In the genomic region with DNA sequence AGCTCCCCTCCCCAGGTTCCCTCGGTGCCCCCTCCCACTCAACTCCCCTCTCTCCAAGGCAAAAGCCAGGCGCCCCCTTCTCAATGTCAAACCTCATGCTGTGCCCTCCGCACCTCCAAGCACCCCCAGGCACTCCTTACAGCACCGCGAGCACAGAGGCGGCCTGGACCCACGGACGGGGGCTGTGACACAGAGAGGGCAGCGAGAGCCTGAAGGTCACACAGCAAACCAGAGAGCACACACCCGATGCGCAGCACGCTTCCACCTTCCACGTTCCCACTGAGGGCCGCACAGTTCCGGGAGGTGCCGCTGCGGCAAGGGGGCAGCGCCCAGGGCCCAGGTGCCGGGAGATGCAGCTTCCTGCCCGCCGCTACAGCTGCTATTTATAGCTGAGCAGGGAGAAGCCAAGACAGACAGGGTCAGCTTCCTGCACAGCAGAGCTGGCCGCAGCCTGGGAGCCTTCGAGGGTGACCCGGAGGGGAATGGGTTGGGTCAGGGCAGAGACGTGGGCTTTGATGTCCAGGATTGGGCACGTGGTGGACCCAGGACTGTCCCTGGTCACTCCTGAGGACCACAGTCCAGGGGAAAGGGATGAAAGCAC, we compare ENCODE assay signal across 12 cellular contexts. TPM values are rescaled to one million over a fixed set of nuclear protein-coding genes. Genes with fewer than 3 reads are reported as not detected.
DNase-seq lines count a peak whose midpoint lies in the region; ATAC-seq and TF ChIP-seq lines count a peak whose summit lies in the region.
"Had no signal": no experiment of that assay in that cellular context is flagged by ENCODE, and none has a peak within 500 bp of the region (broad histone marks: within the 10 kb centered on the region; RNA-seq: fewer than 3 reads in every experiment).

No MANE protein-coding gene starts in this region.

- H4K91ac ChIP-seq in IMR-90 (ENCODE audit: insufficient read depth, low read depth, low read length): no peak overlapping the region

- dilution Hi-C loops in IMR-90 (cut with HindIII; ENCODE audit: low sequenced_read_pairs, unreplicated experiment): no loop called here

- peak overlapping the region in 9 of 10 donors; percentile 48 to 83 (median 69) for H3K4me3 Mint-ChIP-seq in naive thymus-derived CD8-positive, alpha-beta T cell

- no peak overlapping the region for H2BK15ac ChIP-seq in IMR-90 (ENCODE audit: low read depth, low read length)

- peak overlapping the region in 4 of 10 donors; percentile 41 to 61 (median 45) for H3K27ac Mint-ChIP-seq in naive thymus-derived CD8-positive, alpha-beta T cell

- H3K18ac ChIP-seq in IMR-90 (ENCODE audit: low read depth, low read length): no peak overlapping the region

- H3K27me3 ChIP-seq in BLaER1: no peaks in the 10 kb centered on the region
- no peaks in the 10 kb centered on the region for H3K27me3 ChIP-seq in IMR-90 (ENCODE audit: control insufficient read depth, insufficient read depth, low read length)

- H3K27ac ChIP-seq in BLaER1 (peak overlapping the region; percentile 58), IMR-90 (ENCODE audit: insufficient read depth, low read length) (no peak overlapping the region), coronary artery (no peak overlapping the region)

- no peak overlapping the region for H3K14ac ChIP-seq in IMR-90 (replicated peaks; ENCODE audit: low read depth, low read length)

- H3K36me3 Mint-ChIP-seq in naive thymus-derived CD8-positive, alpha-beta T cell: peaks cover 0 to 3% (median 0%) of the 10 kb centered on the region in 3 donors

- no peak for TF ChIP-seq POLR2A in IMR-90 (IDR thresholded peaks at IDR 0.05; ENCODE audit: low read depth, low read length)

- POLR2A ChIA-PET in IMR-90 (lab: Charles Lee; ENCODE audit: unreplicated experiment): no interaction called here
- POLR2A ChIA-PET in naive thymus-derived CD8-positive, alpha-beta T cell (lab: Charles Lee): interaction anchor here (1.2 to 2.0 kb wide), 3 partner anchors 9 to 13 kb away, joined by 3 to 9 read pairs (median 5); partner anchors contain the start of gene NCOR2

- no TSS peak for BruUV-seq in IMR-90 (replicated peaks; lab: Mats Ljungman, UMichigan)

- no peak overlapping the region for H3K56ac ChIP-seq in IMR-90 (ENCODE audit: extremely low read depth, insufficient read depth, low read length)

- in situ Hi-C loops in IMR-90 (cut with MboI; ENCODE audit: low sequenced_read_pairs): no loop called here

- H3K4me1 Mint-ChIP-seq in naive thymus-derived CD8-positive, alpha-beta T cell: peaks cover 39 to 76% (median 71%) of the 10 kb centered on the region in 4 donors

- no peak for TF ChIP-seq RAD21 in IMR-90 (IDR thresholded peaks at IDR 0.05; ENCODE audit: low read length)

- peaks cover 16 to 93% of the 10 kb centered on the region in 2 experiments for H3K79me1 ChIP-seq in IMR-90 (ENCODE audit: low read depth in 1 of 2, low read length in 2 of 2)

- no peak overlapping the region for H3K23ac ChIP-seq in IMR-90 (ENCODE audit: low read depth, low read length)

- no peak overlapping the region for H4K5ac ChIP-seq in IMR-90 (ENCODE audit: low read depth, low read length)

- ATAC-seq in IMR-90 (ENCODE audit: low read depth) (no peak), SK-N-SH treated with all-trans-retinoic acid at 6 μM for 48 hours (no peak)
- peak; percentile 66 to 73 for ATAC-seq in naive thymus-derived CD8-positive, alpha-beta T cell

- H2AK9ac ChIP-seq in IMR-90 (replicated peaks; ENCODE audit: low read depth, low read length, poor library complexity): no peak overlapping the region

- H3K4me2 ChIP-seq in BLaER1 (peak overlapping the region; percentile 94), IMR-90 (ENCODE audit: low read depth, low read length) (no peak overlapping the region)

- H2AFZ ChIP-seq in IMR-90 (replicated peaks; ENCODE audit: low read length, poor library complexity): no peak overlapping the region

- no peaks in the 10 kb centered on the region for H3K9me3 ChIP-seq in BLaER1
- no peaks in the 10 kb centered on the region for H3K9me3 ChIP-seq in IMR-90 (ENCODE audit: control insufficient read depth, insufficient read depth, low read length)

- H3K36me3 ChIP-seq in BLaER1 (peaks cover 12% of the 10 kb centered on the region; the same call in 1 of the 2 replicates), IMR-90 (ENCODE audit: control insufficient read depth, insufficient read depth, low read length) (no peaks in the 10 kb centered on the region)

- TF ChIP-seq CTCF in IMR-90 (conservative IDR thresholded peaks at IDR 0.05; ENCODE audit: low read depth, low read length): no peak
- TF ChIP-seq CTCF in coronary artery (IDR thresholded peaks at IDR 0.05): no peak

- H3K4ac ChIP-seq in IMR-90 (ENCODE audit: low read depth, low read length): no peak overlapping the region

- H3K9me3 Mint-ChIP-seq in naive thymus-derived CD8-positive, alpha-beta T cell: no peaks in the 10 kb centered on the region

- H3K4me3 ChIP-seq in BLaER1: peak overlapping the region; percentile 50
- no peak overlapping the region for H3K4me3 ChIP-seq in IMR-90 (ENCODE audit: insufficient read depth, low read depth, low read length)
- H3K4me3 ChIP-seq in coronary artery: peak overlapping the region; percentile 31

- 91% methylated on average over 14 of the region's 26 CpGs; no CpG with 5 or more reads in 1 of the 2 experiments for WGBS in IMR-90 (ENCODE audit: extremely low coverage in 2 of 2, insufficient read length in 1 of 2), 2 experiments

- H4K20me1 ChIP-seq in BLaER1 (peaks cover 100% of the 10 kb centered on the region), IMR-90 (ENCODE audit: insufficient read depth, low read length) (peaks cover 100% of the 10 kb centered on the region)

- no peaks in the 10 kb centered on the region for H3K27me3 Mint-ChIP-seq in naive thymus-derived CD8-positive, alpha-beta T cell

- H3K4me1 ChIP-seq in BLaER1 (peaks cover 99% of the 10 kb centered on the region), IMR-90 (ENCODE audit: control insufficient read depth, insufficient read depth, low read length) (peaks cover 22% of the 10 kb centered on the region)

- H2BK20ac ChIP-seq in IMR-90 (ENCODE audit: low read depth, low read length): no peak overlapping the region

- DNase-seq in IMR-90 (no peak), coronary artery (ENCODE audit: low spot score) (no peak), DMS79 treated with DMSO at 0.1 percent for 48 hours (lab: John Stamatoyannopoulos, UW) (no peak), midbrain (lab: John Stamatoyannopoulos, UW) (no peak), NCI-H1417 treated with DMSO at 0.1 percent for 48 hours (lab: John Stamatoyannopoulos, UW) (no peak)
- peak in 2 of 10 donors; percentile 29 for DNase-seq in naive thymus-derived CD8-positive, alpha-beta T cell
- DNase-seq: activated CD4-positive, CD25-positive, alpha-beta regulatory T cell treated with anti-CD3 and anti-CD28 coated beads, Interleukin-2, amount 50 U/mL, for 72 hours; activated effector memory CD4-positive, alpha-beta T cell treated with Interleukin-2 at 50 U/mL for 16 hours; C1 segment of cervical spinal cord; NCI-H1105 treated with DMSO at 0.1 percent for 48 hours had no signal

- H2BK5ac ChIP-seq in IMR-90 (ENCODE audit: low read depth, low read length, poor library complexity, severe bottlenecking): no peak overlapping the region

- CTCF ChIA-PET in IMR-90 (lab: Yijun Ruan, JAX): no interaction called here

- H4K8ac ChIP-seq in IMR-90 (ENCODE audit: low read depth in 2 of 2, low read length in 2 of 2): no peak overlapping the region

- intact Hi-C loops in IMR-90 (cut with micrococcal nuclease): no loop called here

- H2AK5ac ChIP-seq in IMR-90 (ENCODE audit: low read depth, low read length): peak overlapping the region; percentile 9; the same call in 1 of the 2 replicates

- H3K9ac ChIP-seq in BLaER1 (no peak overlapping the region), IMR-90 (ENCODE audit: low read depth, low read length) (no peak overlapping the region)

- no peak overlapping the region for H2BK120ac ChIP-seq in IMR-90 (ENCODE audit: low read depth, low read length)

- H3K9me1 ChIP-seq in IMR-90 (ENCODE audit: insufficient read depth, low read length): peaks cover 10% of the 10 kb centered on the region; the same call in 1 of the 2 replicates

TF ChIP-seq in IMR-90, 13 proteins besides CTCF, POLR2A, EP300 and RAD21:
- TF ChIP-seq RFX5 (IDR thresholded peaks at IDR 0.05; ENCODE audit: low read depth, low read length) (no peak), RCOR1 (IDR thresholded peaks at IDR 0.05; ENCODE audit: insufficient replicate concordance, low read length) (no peak)

TF ChIP-seq in SK-N-SH treated with all-trans-retinoic acid at 6 μM for 48 hours, 23 proteins besides CTCF, POLR2A, EP300 and RAD21 (continues in another document):
- TF ChIP-seq POU6F1 (CRISPR knock-in tag; IDR thresholded peaks at IDR 0.05; ENCODE audit: borderline replicate concordance, low read depth) (no peak), PPARA (CRISPR knock-in tag; IDR thresholded peaks at IDR 0.05; ENCODE audit: borderline replicate concordance) (no peak), ZFP30 (CRISPR knock-in tag; IDR thresholded peaks at IDR 0.05) (no peak), ARNTL (CRISPR knock-in tag; IDR thresholded peaks at IDR 0.05; ENCODE audit: borderline replicate concordance, low read depth) (no peak)

RNA-seq across cellular contexts. Expression of gene NCOR2, which starts 12.9 kb away (rescaled TPM):
- total RNA-seq in IMR-90 (2012; rRNA removed): 12.9 and 15.3 TPM in 2 replicates
- 40.8 and 50.2 TPM in 2 replicates for polyA plus RNA-seq in IMR-90 (2012; rRNA removed)
- 55.0 and 56.1 TPM in 2 replicates for polyA plus RNA-seq in IMR-90 (2012; cell fraction: cytosol; rRNA removed)
- polyA plus RNA-seq in IMR-90 (2012; cell fraction: nucleus; rRNA removed; ENCODE audit: low replicate concordance): 151 and 276 TPM in 2 replicates
- total RNA-seq in naive thymus-derived CD8-positive, alpha-beta T cell: 10 to 100 TPM; 86.3 to 86.7 TPM
- 10 to 100 TPM in 1 of 3 donors, 1 to 10 TPM in 2; 2.3 to 18.7 (median 3.5) TPM for polyA plus RNA-seq in naive thymus-derived CD8-positive, alpha-beta T cell

Comparison
In these comparisons a context has a peak if more than half of its experiments do, and no peak if none do; other contexts are left out.
1. ATAC-seq: peak in naive thymus-derived CD8-positive, alpha-beta T cell (2 of 2); none in IMR-90 (single experiment) and SK-N-SH treated with all-trans-retinoic acid at 6 μM for 48 hours (single experiment).